Comparison of ENCODE assay signal across 26 cellular contexts in the genomic region with DNA sequence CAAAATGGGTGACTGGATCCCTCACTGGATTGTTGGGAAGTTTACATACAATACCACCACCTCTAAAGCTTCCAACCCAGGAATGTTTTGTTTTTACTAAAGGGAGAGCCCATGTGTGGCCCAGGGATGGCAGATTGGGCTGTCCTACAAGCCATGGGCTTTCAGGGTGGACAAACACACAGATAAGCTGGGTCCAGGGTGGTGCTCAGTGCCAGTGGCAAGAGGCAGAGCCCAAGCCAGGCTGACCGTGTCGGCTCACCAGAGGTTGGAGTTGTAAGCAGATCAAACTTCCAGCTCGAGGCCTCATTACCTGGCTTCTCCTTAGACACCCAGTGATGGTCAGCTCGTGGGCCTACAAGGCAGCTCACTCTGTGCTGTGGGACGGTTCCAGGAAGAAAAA. TPM values are rescaled to one million over a fixed set of nuclear protein-coding genes. Genes with fewer than 3 reads are reported as not detected.
"Had no signal": no experiment of that assay in that cellular context is flagged by ENCODE, and none has a peak within 500 bp of the region (broad histone marks: within the 10 kb centered on the region; RNA-seq: fewer than 3 reads in every experiment).

No MANE protein-coding gene starts in this region.

- H3K4me1 Mint-ChIP-seq: endodermal cell had no signal

- H3K4me3 ChIP-seq: colonic mucosa, coronary artery, dorsolateral prefrontal cortex, esophagus muscularis mucosa, esophagus squamous epithelium, gastrocnemius medialis, gastroesophageal sphincter had no signal

- H3K36me3 ChIP-seq: colonic mucosa, esophagus muscularis mucosa, esophagus squamous epithelium, gastrocnemius medialis had no signal

- H3K9me3 Mint-ChIP-seq: dendritic cell treated with granulocyte-macrophage colony-stimulating factor and Interleukin-4, amounts not matched to agents 40 ng/mL and 50 ng/mL, for 4 days; effector memory CD8-positive, alpha-beta T cell; endodermal cell had no signal

- H3K27ac ChIP-seq: colonic mucosa, coronary artery, dorsolateral prefrontal cortex, epithelial cell of prostate, esophagus muscularis mucosa, esophagus squamous epithelium, foreskin keratinocyte, gastrocnemius medialis, gastroesophageal sphincter had no signal

- H3K27me3 ChIP-seq: colonic mucosa, dorsolateral prefrontal cortex, esophagus muscularis mucosa, esophagus squamous epithelium, gastrocnemius medialis, gastroesophageal sphincter had no signal

- H3K4me3 Mint-ChIP-seq: dendritic cell treated with granulocyte-macrophage colony-stimulating factor and Interleukin-4, amounts not matched to agents 40 ng/mL and 50 ng/mL, for 4 days; effector memory CD8-positive, alpha-beta T cell; endodermal cell had no signal

- H3K4me1 ChIP-seq: colonic mucosa, esophagus muscularis mucosa, esophagus squamous epithelium, foreskin keratinocyte, gastrocnemius medialis, gastroesophageal sphincter had no signal

- H3K27ac Mint-ChIP-seq: dendritic cell treated with granulocyte-macrophage colony-stimulating factor and Interleukin-4, amounts not matched to agents 40 ng/mL and 50 ng/mL, for 4 days; effector memory CD8-positive, alpha-beta T cell; endodermal cell had no signal

- DNase-seq: colonic mucosa; cortex of kidney; dermis blood vessel endothelial cell; dorsolateral prefrontal cortex; effector CD4-positive, alpha-beta T cell; effector CD8-positive, alpha-beta T cell; effector memory CD4-positive, alpha-beta T cell; effector memory CD8-positive, alpha-beta T cell; endodermal cell; erythroblast; esophagus squamous epithelium; foreskin fibroblast; foreskin keratinocyte; foreskin melanocyte; gastrocnemius medialis; glutamatergic neuron; head of caudate nucleus had no signal

- ATAC-seq: effector memory CD8-positive, alpha-beta T cell; esophagus mucosa; foreskin keratinocyte; gastrocnemius medialis; gastroesophageal sphincter had no signal

- H3K9me3 ChIP-seq: colonic mucosa, esophagus muscularis mucosa, esophagus squamous epithelium, gastrocnemius medialis, gastroesophageal sphincter had no signal

RNA-seq across cellular contexts. Expression of a gene that starts 52.3 kb away (rescaled TPM):
- total RNA-seq: chondrocyte, endothelial cell of umbilical vein, glomerular endothelial cell had no signal
- polyA plus RNA-seq: endothelial cell of umbilical vein, foreskin keratinocyte had no signal
